In the genomic region with DNA sequence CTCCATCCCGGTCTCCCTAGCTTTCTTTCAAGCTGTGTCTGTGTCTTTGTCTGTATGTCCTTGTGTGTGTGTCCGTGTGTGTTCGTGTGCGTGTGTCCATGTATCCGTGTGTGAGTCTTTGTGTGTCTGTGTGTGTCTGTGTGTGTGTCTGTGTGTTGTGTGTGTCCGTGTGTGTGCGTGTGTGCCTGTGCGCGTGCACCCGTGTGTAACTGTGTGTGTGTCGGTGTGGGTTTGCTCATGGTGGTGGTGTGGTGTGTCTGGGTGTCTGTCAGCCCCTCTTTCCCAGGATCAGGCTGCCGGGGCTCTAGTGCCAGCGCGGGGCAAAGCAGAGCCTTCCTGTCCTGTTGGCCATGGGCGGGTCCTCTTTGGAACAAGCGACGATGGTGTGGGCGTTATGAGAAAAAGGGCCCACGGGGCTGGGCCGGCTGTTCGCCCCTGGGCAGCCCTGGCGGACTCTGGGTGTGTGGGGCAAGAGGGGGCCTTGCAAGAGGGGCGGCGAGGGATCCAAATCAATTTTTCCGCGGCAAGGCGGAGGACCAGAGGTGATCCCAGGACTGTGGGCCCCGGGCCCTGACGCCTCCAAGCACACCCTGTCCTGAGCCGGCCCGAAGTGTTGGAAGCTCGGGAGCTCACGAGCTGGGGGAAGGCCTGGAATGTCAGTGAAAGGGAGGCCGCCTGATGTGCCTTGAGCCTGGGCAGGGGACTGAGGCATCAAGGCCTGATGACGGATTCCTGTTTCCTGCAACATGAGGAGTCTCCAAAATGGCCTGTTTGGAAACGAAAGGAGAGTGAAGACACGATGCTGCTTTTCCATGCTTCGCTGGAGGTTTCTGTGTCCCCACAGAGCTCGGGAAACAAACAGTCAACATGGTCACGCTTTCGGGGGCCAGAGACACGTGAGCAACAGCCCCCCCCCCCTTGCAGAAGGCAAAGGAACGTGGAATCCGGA, we compare ENCODE assay signal across 21 cellular contexts.
"Had no signal": no experiment of that assay in that cellular context is flagged by ENCODE, and none has a peak within 500 bp of the region (broad histone marks: within the 10 kb centered on the region; RNA-seq: fewer than 3 reads in every experiment).

No MANE protein-coding gene starts in this region.

- H3K4me1 Mint-ChIP-seq: activated B cell treated with CpG ODN at 0.5 μM for 24 hours; activated CD4-positive, alpha-beta T cell treated with anti-CD3 and anti-CD28 coated beads for 36 hours; activated naive CD4-positive, alpha-beta T cell treated with anti-CD3 and anti-CD28 coated beads, Interleukin-2, amount 10 ng/mL, durations not matched to agents 7 days and 5 days; stimulated activated naive CD8-positive, alpha-beta T cell treated with anti-CD3 and anti-CD28 coated beads, Interleukin-15, amount 100 ng/mL, for 72 hours had no signal

- H3K27ac ChIP-seq: coronary artery, gastroesophageal sphincter, heart left ventricle, ovary, psoas muscle, tibial artery, uterus had no signal

- H3K27me3 Mint-ChIP-seq: activated B cell treated with CpG ODN at 0.5 μM for 24 hours; activated CD4-positive, alpha-beta T cell treated with anti-CD3 and anti-CD28 coated beads for 36 hours; activated naive CD4-positive, alpha-beta T cell treated with anti-CD3 and anti-CD28 coated beads, Interleukin-2, amount 10 ng/mL, durations not matched to agents 7 days and 5 days; stimulated activated naive CD8-positive, alpha-beta T cell treated with anti-CD3 and anti-CD28 coated beads, Interleukin-15, amount 100 ng/mL, for 72 hours had no signal

- H3K4me1 ChIP-seq: gastroesophageal sphincter, heart left ventricle, psoas muscle, tibial artery, uterus had no signal

- ATAC-seq: activated CD4-positive, alpha-beta T cell treated with anti-CD3 and anti-CD28 coated beads for 36 hours; gastroesophageal sphincter; heart left ventricle; naive thymus-derived CD8-positive, alpha-beta T cell; psoas muscle; stimulated activated naive CD8-positive, alpha-beta T cell treated with anti-CD3 and anti-CD28 coated beads, Interleukin-15, amount 100 ng/mL, for 72 hours had no signal

- H3K4me3 ChIP-seq: coronary artery, gastroesophageal sphincter, heart left ventricle, lung, ovary, psoas muscle, tibial artery, uterus had no signal

- H3K27ac Mint-ChIP-seq: activated B cell treated with CpG ODN at 0.5 μM for 24 hours; activated CD4-positive, alpha-beta T cell treated with anti-CD3 and anti-CD28 coated beads for 36 hours; activated naive CD4-positive, alpha-beta T cell treated with anti-CD3 and anti-CD28 coated beads, Interleukin-2, amount 10 ng/mL, durations not matched to agents 7 days and 5 days; naive thymus-derived CD8-positive, alpha-beta T cell; T-helper 1 cell treated with Interleukin-12 subunit alpha and Interleukin-12 subunit beta and Interleukin-4 antibody, amounts not matched to agents 30 μg/mL and 1 μg/mL, for 36 hours had no signal

- H3K36me3 ChIP-seq: gastroesophageal sphincter, heart left ventricle, ovary, tibial artery, uterus had no signal

- H3K4me3 Mint-ChIP-seq: activated B cell treated with CpG ODN at 0.5 μM for 24 hours; activated CD4-positive, alpha-beta T cell treated with anti-CD3 and anti-CD28 coated beads for 36 hours; activated naive CD4-positive, alpha-beta T cell treated with anti-CD3 and anti-CD28 coated beads, Interleukin-2, amount 10 ng/mL, durations not matched to agents 7 days and 5 days; naive thymus-derived CD8-positive, alpha-beta T cell; stimulated activated naive CD8-positive, alpha-beta T cell treated with anti-CD3 and anti-CD28 coated beads, Interleukin-15, amount 100 ng/mL, for 72 hours; T-helper 1 cell treated with Interleukin-12 subunit alpha and Interleukin-12 subunit beta and Interleukin-4 antibody, amounts not matched to agents 30 μg/mL and 1 μg/mL, for 36 hours had no signal

- H3K9me3 ChIP-seq: psoas muscle had no signal

- DNase-seq: activated B cell treated with CpG ODN at 0.5 μM for 24 hours; activated CD4-positive, alpha-beta T cell treated with anti-CD3 and anti-CD28 coated beads for 36 hours; activated CD4-positive, alpha-beta T cell treated with anti-CD3 and anti-CD28 coated beads, Interleukin-2, amount 50 U/mL, for 4 hours; activated effector memory CD4-positive, alpha-beta T cell treated with anti-CD3 and anti-CD28 coated beads, Interleukin-2, amount 50 U/mL, for 16 hours; activated naive CD4-positive, alpha-beta T cell treated with anti-CD3 and anti-CD28 coated beads, Interleukin-2, amount 10 ng/mL, durations not matched to agents 7 days and 5 days; activated T-cell treated with anti-CD3 and anti-CD28 coated beads, Interleukin-2, amount 50 U/mL, for 48 hours; amygdala; heart left ventricle; naive thymus-derived CD8-positive, alpha-beta T cell; ovary; stimulated activated CD4-positive, alpha-beta T cell treated with anti-CD3 and anti-CD28 coated beads, Interleukin-12 subunit alpha, Interleukin-12 subunit beta, amount 100 ng/mL, for 4 hours; stimulated activated CD4-positive, alpha-beta T cell treated with anti-CD3 and anti-CD28 coated beads, Interleukin-4, amount 100 ng/mL, for 4 hours; stimulated activated naive CD8-positive, alpha-beta T cell treated with anti-CD3 and anti-CD28 coated beads, Interleukin-15, amount 100 ng/mL, for 72 hours; T1000; tibial artery; uterus had no signal

- H3K27me3 ChIP-seq: gastroesophageal sphincter, heart left ventricle, ovary, tibial artery, uterus had no signal
